Comparison of ENCODE assay signal across 22 cellular contexts in the genomic region with DNA sequence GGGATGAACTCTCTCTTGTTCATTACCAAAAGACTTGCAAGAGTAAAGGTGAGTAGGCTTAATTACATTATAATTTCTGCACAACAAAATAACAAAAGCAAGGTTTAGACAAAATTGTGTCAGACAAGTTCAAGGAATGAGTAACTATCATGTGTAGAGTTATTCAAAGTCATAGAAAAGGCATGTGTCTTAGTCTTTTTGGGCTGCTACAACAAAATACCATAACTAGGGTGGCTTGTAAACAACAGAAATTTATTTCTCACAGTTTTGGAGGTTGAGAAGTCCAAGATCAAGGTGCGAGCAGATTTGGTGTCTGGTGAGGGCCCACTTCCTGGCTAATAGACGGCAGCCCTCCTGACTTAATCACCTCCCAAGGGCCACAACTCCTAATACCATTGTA. TPM values are rescaled to one million over a fixed set of nuclear protein-coding genes. Genes with fewer than 3 reads are reported as not detected.
"Had no signal": no experiment of that assay in that cellular context is flagged by ENCODE, and none has a peak within 500 bp of the region (broad histone marks: within the 10 kb centered on the region; RNA-seq: fewer than 3 reads in every experiment).

No MANE protein-coding gene starts in this region.

- H3K36me3 Mint-ChIP-seq: activated naive CD8-positive, alpha-beta T cell treated with anti-CD3 and anti-CD28 coated beads for 36 hours; naive thymus-derived CD8-positive, alpha-beta T cell; stimulated activated effector memory CD8-positive, alpha-beta T cell treated with anti-CD3 and anti-CD28 coated beads, Interleukin-12 subunit alpha, Interleukin-12 subunit beta, amount 100 ng/mL, for 72 hours had no signal

- H3K9me3 Mint-ChIP-seq: activated CD4-positive, alpha-beta memory T cell treated with anti-CD3 and anti-CD28 coated beads for 36 hours; activated naive CD8-positive, alpha-beta T cell treated with anti-CD3 and anti-CD28 coated beads for 36 hours; activated T-helper 2 cell treated with anti-CD3 and anti-CD28 coated beads, Interferon-gamma antibody, Interleukin-2, Interleukin-4, amounts not matched to agents 10 μg/mL and 5 μg/mL and 100 μg/mL, durations not matched to agents 14 hours and 24 hours and 36 hours; naive thymus-derived CD8-positive, alpha-beta T cell; stimulated activated effector memory CD8-positive, alpha-beta T cell treated with anti-CD3 and anti-CD28 coated beads, Interleukin-12 subunit alpha, Interleukin-12 subunit beta, amount 100 ng/mL, for 72 hours had no signal

- ATAC-seq: gastroesophageal sphincter; lower lobe of right lung; naive thymus-derived CD8-positive, alpha-beta T cell; pancreas; right cardiac atrium; stimulated activated effector memory CD8-positive, alpha-beta T cell treated with anti-CD3 and anti-CD28 coated beads, Interleukin-12 subunit alpha, Interleukin-12 subunit beta, amount 100 ng/mL, for 72 hours; upper lobe of right lung had no signal

- H3K9ac ChIP-seq: SK-N-SH had no signal

- H3K4me3 Mint-ChIP-seq: activated CD4-positive, alpha-beta memory T cell treated with anti-CD3 and anti-CD28 coated beads for 36 hours; activated naive CD8-positive, alpha-beta T cell treated with anti-CD3 and anti-CD28 coated beads for 36 hours; naive thymus-derived CD8-positive, alpha-beta T cell; stimulated activated effector memory CD8-positive, alpha-beta T cell treated with anti-CD3 and anti-CD28 coated beads, Interleukin-12 subunit alpha, Interleukin-12 subunit beta, amount 100 ng/mL, for 72 hours had no signal

- H3K27me3 Mint-ChIP-seq: activated CD4-positive, alpha-beta memory T cell treated with anti-CD3 and anti-CD28 coated beads for 36 hours; activated naive CD8-positive, alpha-beta T cell treated with anti-CD3 and anti-CD28 coated beads for 36 hours; naive thymus-derived CD8-positive, alpha-beta T cell had no signal

- H3K9me3 ChIP-seq: esophagus muscularis mucosa, gastroesophageal sphincter, lower lobe of right lung, pancreas, SK-N-SH, testis, upper lobe of right lung had no signal

- H3K27ac ChIP-seq: dorsolateral prefrontal cortex, gastroesophageal sphincter, lower lobe of right lung, pancreas had no signal

- H3K4me2 ChIP-seq: SK-N-SH had no signal

- H3K36me3 ChIP-seq: esophagus muscularis mucosa, gastroesophageal sphincter, lower lobe of right lung, pancreas, upper lobe of right lung had no signal

- H3K27ac Mint-ChIP-seq: activated naive CD8-positive, alpha-beta T cell treated with anti-CD3 and anti-CD28 coated beads for 36 hours; activated T-helper 2 cell treated with anti-CD3 and anti-CD28 coated beads, Interferon-gamma antibody, Interleukin-2, Interleukin-4, amounts not matched to agents 10 μg/mL and 5 μg/mL and 100 μg/mL, durations not matched to agents 14 hours and 24 hours and 36 hours; naive thymus-derived CD8-positive, alpha-beta T cell; stimulated activated effector memory CD8-positive, alpha-beta T cell treated with anti-CD3 and anti-CD28 coated beads, Interleukin-12 subunit alpha, Interleukin-12 subunit beta, amount 100 ng/mL, for 72 hours had no signal

- H3K4me3 ChIP-seq: dorsolateral prefrontal cortex, esophagus muscularis mucosa, gastroesophageal sphincter, lower lobe of right lung, pancreas, skin epidermis, testis, upper lobe of right lung had no signal

- H3K27me3 ChIP-seq: dorsolateral prefrontal cortex, esophagus muscularis mucosa, gastroesophageal sphincter, pancreas, testis, upper lobe of right lung had no signal

- DNase-seq: activated CD4-positive, alpha-beta memory T cell treated with anti-CD3 and anti-CD28 coated beads for 36 hours; activated CD4-positive, alpha-beta T cell treated with anti-CD3 and anti-CD28 coated beads for 48 hours; activated naive CD4-positive, alpha-beta T cell treated with Interleukin-2 at 50 U/mL for 16 hours; activated naive CD8-positive, alpha-beta T cell treated with anti-CD3 and anti-CD28 coated beads for 36 hours; central memory CD4-positive, alpha-beta T cell; dorsolateral prefrontal cortex; head of caudate nucleus; hypothalamus; lower lobe of right lung; naive thymus-derived CD8-positive, alpha-beta T cell; pancreas; right cardiac atrium; SK-N-SH; stimulated activated CD4-positive, alpha-beta T cell treated with anti-CD3 and anti-CD28 coated beads, Interleukin-2, amount 100 ng/mL, for 24 hours; testis; upper lobe of right lung had no signal

RNA-seq across cellular contexts. Expression of a gene that starts 37.6 kb away (rescaled TPM):
- total RNA-seq: naive thymus-derived CD8-positive, alpha-beta T cell; T-helper 2 cell treated with Interferon-gamma antibody and Interleukin-4, amounts not matched to agents 100 ng/mL and 5 ng/mL, for 36 hours had no signal
- polyA plus RNA-seq: naive thymus-derived CD8-positive, alpha-beta T cell had no signal
